In the genomic region with DNA sequence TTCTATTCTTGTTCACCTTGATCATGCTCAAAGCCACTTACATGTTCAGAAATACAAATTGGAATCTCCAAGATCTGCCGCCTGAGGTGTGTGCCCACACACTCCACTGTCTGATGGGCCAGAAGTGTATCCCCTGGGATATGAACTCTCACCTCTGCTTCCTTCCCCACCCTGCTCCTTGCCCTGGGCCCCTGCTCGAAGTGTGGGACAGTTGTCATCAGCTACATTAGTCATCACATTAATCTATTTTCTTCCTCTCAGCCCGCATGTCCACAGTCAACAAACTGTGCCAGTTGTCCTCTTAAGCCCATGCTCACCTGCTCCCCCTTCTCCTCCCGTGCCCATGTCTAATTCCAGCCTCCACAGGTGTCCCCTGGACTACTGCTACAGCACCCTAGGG, we compare ENCODE assay signal across 29 cellular contexts.
"Had no signal": no experiment of that assay in that cellular context is flagged by ENCODE, and none has a peak within 500 bp of the region (broad histone marks: within the 10 kb centered on the region; RNA-seq: fewer than 3 reads in every experiment).

No MANE protein-coding gene starts in this region.

- H3K27ac Mint-ChIP-seq: activated CD4-positive, alpha-beta T cell treated with anti-CD3 and anti-CD28 coated beads, Interleukin-2, amount 10 ng/mL, durations not matched to agents 7 days and 5 days; activated CD8-positive, alpha-beta T cell treated with anti-CD3 and anti-CD28 coated beads, Interleukin-2, amount 10 ng/mL, durations not matched to agents 7 days and 5 days; activated naive CD4-positive, alpha-beta T cell treated with anti-CD3 and anti-CD28 coated beads, Interleukin-2, amount 10 ng/mL, durations not matched to agents 7 days and 5 days; activated naive CD8-positive, alpha-beta T cell; T-helper 1 cell treated with Interleukin-12 subunit alpha and Interleukin-12 subunit beta and Interleukin-4 antibody, amounts not matched to agents 30 μg/mL and 1 μg/mL, for 36 hours; T-helper 2 cell treated with Interferon-gamma antibody and Interleukin-4, amounts not matched to agents 5 μg/mL and 100 μg/mL, for 36 hours had no signal

- H3K9me3 ChIP-seq: Peyer's patch, SJSA1, SK-N-SH had no signal

- H3K4me3 ChIP-seq: Peyer's patch, SJSA1 had no signal

- DNase-seq: activated CD4-positive, alpha-beta T cell treated with anti-CD3 and anti-CD28 coated beads, Interleukin-2, amount 10 ng/mL, durations not matched to agents 7 days and 5 days; activated CD4-positive, alpha-beta T cell treated with anti-CD3 and anti-CD28 coated beads, Interleukin-2, amount 50 U/mL, for 48 hours; activated CD8-positive, alpha-beta T cell treated with anti-CD3 and anti-CD28 coated beads, Interleukin-2, amount 10 ng/mL, durations not matched to agents 7 days and 5 days; activated effector memory CD4-positive, alpha-beta T cell treated with Interleukin-2 at 50 U/mL for 16 hours; activated naive CD4-positive, alpha-beta T cell treated with anti-CD3 and anti-CD28 coated beads, Interleukin-2, amount 10 ng/mL, durations not matched to agents 7 days and 5 days; activated T-cell treated with anti-CD3 and anti-CD28 coated beads, Interleukin-2, amount 50 U/mL, for 4 hours; amniotic stem cell; aorta; brain microvascular endothelial cell; central memory CD4-positive, alpha-beta T cell; NCI-H1092 treated with DMSO at 0.1 percent for 48 hours; NCI-H1417 treated with DMSO at 0.1 percent for 48 hours; NCI-H187 treated with DMSO at 0.1 percent for 48 hours; NCI-H2081; NCI-H2171 treated with DMSO at 0.1 percent for 48 hours; NCI-H2227 treated with DMSO at 0.1 percent for 48 hours; NCI-H446; NCI-H510A treated with DMSO at 0.1 percent for 48 hours; NCI-H526 treated with DMSO at 0.1 percent for 48 hours; NCI-H774; Peyer's patch; RPMI8226; SHP77 treated with DMSO at 0.1 percent for 48 hours; SK-N-SH had no signal

- H3K4me3 Mint-ChIP-seq: activated CD4-positive, alpha-beta T cell treated with anti-CD3 and anti-CD28 coated beads, Interleukin-2, amount 10 ng/mL, durations not matched to agents 7 days and 5 days; activated CD8-positive, alpha-beta T cell treated with anti-CD3 and anti-CD28 coated beads, Interleukin-2, amount 10 ng/mL, durations not matched to agents 7 days and 5 days; activated naive CD4-positive, alpha-beta T cell treated with anti-CD3 and anti-CD28 coated beads, Interleukin-2, amount 10 ng/mL, durations not matched to agents 7 days and 5 days; activated naive CD8-positive, alpha-beta T cell; activated T-cell treated with anti-CD3 and anti-CD28 coated beads, Interleukin-2, amount 50 U/mL, for 4 hours; T-helper 1 cell treated with Interleukin-12 subunit alpha and Interleukin-12 subunit beta and Interleukin-4 antibody, amounts not matched to agents 30 μg/mL and 1 μg/mL, for 36 hours; T-helper 2 cell treated with Interferon-gamma antibody and Interleukin-4, amounts not matched to agents 5 μg/mL and 100 μg/mL, for 36 hours had no signal

- H3K36me3 ChIP-seq: brain microvascular endothelial cell, Peyer's patch, SJSA1 had no signal

- FAIRE-seq: TTC549 had no signal

- H3K4me1 Mint-ChIP-seq: activated CD4-positive, alpha-beta T cell treated with anti-CD3 and anti-CD28 coated beads, Interleukin-2, amount 10 ng/mL, durations not matched to agents 7 days and 5 days; activated naive CD4-positive, alpha-beta T cell treated with anti-CD3 and anti-CD28 coated beads, Interleukin-2, amount 10 ng/mL, durations not matched to agents 7 days and 5 days had no signal

- ATAC-seq: activated CD8-positive, alpha-beta T cell treated with anti-CD3 and anti-CD28 coated beads, Interleukin-2, amount 10 ng/mL, durations not matched to agents 7 days and 5 days; activated T-cell treated with anti-CD3 and anti-CD28 coated beads, Interleukin-2, amount 50 U/mL, for 4 hours had no signal

- H3K27me3 ChIP-seq: brain microvascular endothelial cell, Peyer's patch had no signal

- H3K9me3 Mint-ChIP-seq: activated CD4-positive, alpha-beta T cell treated with anti-CD3 and anti-CD28 coated beads, Interleukin-2, amount 10 ng/mL, durations not matched to agents 7 days and 5 days; activated naive CD4-positive, alpha-beta T cell treated with anti-CD3 and anti-CD28 coated beads, Interleukin-2, amount 10 ng/mL, durations not matched to agents 7 days and 5 days; activated T-cell treated with anti-CD3 and anti-CD28 coated beads, Interleukin-2, amount 50 U/mL, for 4 hours; T-helper 1 cell treated with Interleukin-12 subunit alpha and Interleukin-12 subunit beta and Interleukin-4 antibody, amounts not matched to agents 30 μg/mL and 1 μg/mL, for 36 hours; T-helper 2 cell treated with Interferon-gamma antibody and Interleukin-4, amounts not matched to agents 5 μg/mL and 100 μg/mL, for 36 hours had no signal

- H3K4me1 ChIP-seq: Peyer's patch, SJSA1 had no signal

- H3K27ac ChIP-seq: brain microvascular endothelial cell, Peyer's patch, SJSA1 had no signal

- H3K27me3 Mint-ChIP-seq: activated CD4-positive, alpha-beta T cell treated with anti-CD3 and anti-CD28 coated beads, Interleukin-2, amount 10 ng/mL, durations not matched to agents 7 days and 5 days; activated naive CD8-positive, alpha-beta T cell had no signal

- H3K36me3 Mint-ChIP-seq: activated naive CD4-positive, alpha-beta T cell treated with anti-CD3 and anti-CD28 coated beads, Interleukin-2, amount 10 ng/mL, durations not matched to agents 7 days and 5 days; activated naive CD8-positive, alpha-beta T cell had no signal
